In the genomic region with DNA sequence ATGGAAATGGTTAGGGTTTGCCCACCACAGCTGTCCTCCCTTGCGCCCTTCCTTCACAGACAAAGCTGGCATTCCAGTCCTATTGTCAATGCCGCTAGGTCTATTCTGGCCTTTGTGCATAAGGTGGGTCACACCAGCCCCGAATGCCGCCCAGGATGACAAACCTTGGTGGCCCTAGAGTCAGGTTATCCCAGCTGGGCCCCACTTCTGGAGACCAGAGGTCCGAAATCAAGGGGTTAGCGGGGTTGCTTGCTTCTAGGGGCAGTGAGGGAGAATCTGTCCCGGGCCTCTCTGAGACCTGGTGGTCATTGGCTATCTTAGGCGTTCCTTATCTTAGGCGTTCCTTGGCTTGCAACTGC, we compare ENCODE assay signal across 13 cellular contexts.
DNase-seq lines count a peak whose midpoint lies in the region; ATAC-seq, FAIRE-seq and TF ChIP-seq lines count a peak whose summit lies in the region.
"Had no signal": no experiment of that assay in that cellular context is flagged by ENCODE, and none has a peak within 500 bp of the region (broad histone marks: within the 10 kb centered on the region; RNA-seq: fewer than 3 reads in every experiment).

No MANE protein-coding gene starts in this region.

- H2AFZ ChIP-seq in HepG2 (ENCODE audit: low read length): peak overlapping the region; percentile 21

- BruUV-seq in HepG2 (replicated peaks; lab: Mats Ljungman, UMichigan): no TSS peak

- H3K36me3 Mint-ChIP-seq in nephron (ENCODE audit: low read depth): no peaks in the 10 kb centered on the region
- no peaks in the 10 kb centered on the region for H3K36me3 Mint-ChIP-seq in activated CD4-positive, alpha-beta T cell treated with anti-CD3 and anti-CD28 coated beads, Interleukin-2, amount 10 ng/mL, durations not matched to agents 7 days and 5 days (ENCODE audit: low read depth)
- H3K36me3 Mint-ChIP-seq: activated naive CD4-positive, alpha-beta T cell treated with anti-CD3 and anti-CD28 coated beads, Interleukin-2, amount 50 U/mL, for 24 hours had no signal

- TF ChIP-seq RAD21 in HepG2 (CRISPR knock-in tag; IDR thresholded peaks at IDR 0.05): no peak

- in situ Hi-C loops in HepG2 (cut with HindIII; ENCODE audit: extremely low pct_ligation_motif_present, low pct_unique_long_range_greater_than_20kb): no loop called here

- WGBS in HepG2 (ENCODE audit: low lambda C conversion rate): 51% methylated on average over 8 of the region's 9 CpGs
- WGBS in right lobe of liver (ENCODE audit: insufficient coverage, low coverage, low lambda C conversion rate, missing lambda C conversion rate): 67% methylated on average over 7 of the region's 9 CpGs

- DNase-seq in HepG2 (ENCODE audit: low spot score) (no peak), right lobe of liver (no peak), ascending aorta (ENCODE audit: low spot score in 2 of 2) (no peak), SW480 (ENCODE audit: low spot score) (no peak)
- no peak for DNase-seq in activated CD4-positive, alpha-beta T cell treated with anti-CD3 and anti-CD28 coated beads, Interleukin-2, amount 10 ng/mL, durations not matched to agents 7 days and 5 days
- no peak for DNase-seq in activated effector memory CD4-positive, alpha-beta T cell treated with Interleukin-2 at 50 U/mL for 16 hours
- DNase-seq: activated CD4-positive, CD25-positive, alpha-beta regulatory T cell treated with anti-CD3 and anti-CD28 coated beads, Interleukin-2, amount 50 U/mL, for 72 hours had no signal

- no peak for FAIRE-seq in HepG2 (lab: Jason Lieb, UNC)
- FAIRE-seq: G401.6, GM12892 had no signal

- no peak overlapping the region for H3K27ac Mint-ChIP-seq in nephron
- H3K27ac Mint-ChIP-seq in activated CD4-positive, alpha-beta T cell treated with anti-CD3 and anti-CD28 coated beads, Interleukin-2, amount 10 ng/mL, durations not matched to agents 7 days and 5 days: no peak overlapping the region
- H3K27ac Mint-ChIP-seq: activated naive CD4-positive, alpha-beta T cell treated with anti-CD3 and anti-CD28 coated beads, Interleukin-2, amount 50 U/mL, for 24 hours had no signal

- TF ChIP-seq CTCF in HepG2 (CRISPR knock-in tag; IDR thresholded peaks at IDR 0.05) (no peak), right lobe of liver (IDR thresholded peaks at IDR 0.05) (no peak), ascending aorta (IDR thresholded peaks at IDR 0.05) (no peak), nephron (IDR thresholded peaks at IDR 0.05; ENCODE audit: unreplicated experiment in 3 of 3) (no peak)

- H3K9me3 Mint-ChIP-seq in nephron: no peaks in the 10 kb centered on the region
- no peaks in the 10 kb centered on the region for H3K9me3 Mint-ChIP-seq in activated CD4-positive, alpha-beta T cell treated with anti-CD3 and anti-CD28 coated beads, Interleukin-2, amount 10 ng/mL, durations not matched to agents 7 days and 5 days
- H3K9me3 Mint-ChIP-seq: activated naive CD4-positive, alpha-beta T cell treated with anti-CD3 and anti-CD28 coated beads, Interleukin-2, amount 50 U/mL, for 24 hours had no signal

- ATAC-seq in HepG2 (no peak), right lobe of liver (no peak), HG03342 (IDR thresholded peaks at IDR 0.05; ENCODE audit: unreplicated experiment) (no peak)

- H3K4me1 Mint-ChIP-seq in nephron: peaks cover 18% of the 10 kb centered on the region
- peaks cover 29% of the 10 kb centered on the region for H3K4me1 Mint-ChIP-seq in activated CD4-positive, alpha-beta T cell treated with anti-CD3 and anti-CD28 coated beads, Interleukin-2, amount 10 ng/mL, durations not matched to agents 7 days and 5 days

- H3K9me3 ChIP-seq in HepG2 (ENCODE audit: low read length) (no peaks in the 10 kb centered on the region), right lobe of liver (no peaks in the 10 kb centered on the region), ascending aorta (no peaks in the 10 kb centered on the region)
- H3K9me3 ChIP-seq: lower lobe of right lung had no signal

- H3K4me3 Mint-ChIP-seq in nephron: peak overlapping the region; percentile 42 to 71 (median 65)
- no peak overlapping the region for H3K4me3 Mint-ChIP-seq in activated CD4-positive, alpha-beta T cell treated with anti-CD3 and anti-CD28 coated beads, Interleukin-2, amount 10 ng/mL, durations not matched to agents 7 days and 5 days

- H3K27ac ChIP-seq in HepG2 (ENCODE audit: extremely low read length, insufficient read depth, low read length): no peak overlapping the region
- H3K27ac ChIP-seq in right lobe of liver: no peak overlapping the region
- no peak overlapping the region for H3K27ac ChIP-seq in ascending aorta

- H3K4me2 ChIP-seq in HepG2 (ENCODE audit: low read depth, low read length): peak overlapping the region; percentile 90

- POLR2A ChIA-PET in HepG2 (lab: Yijun Ruan, JAX): interaction anchor here (0.6 to 2.7 kb wide), 33 partner anchors 9 to 611 kb away, joined by 3 to 117 read pairs (median 4); partner anchors contain the start of gene SOX9
- POLR2A ChIA-PET in activated CD4-positive, alpha-beta T cell treated with anti-CD3 and anti-CD28 coated beads, Interleukin-2, amount 10 ng/mL, durations not matched to agents 7 days and 5 days (lab: Charles Lee): interaction anchor here (0.5 kb wide), 1 partner anchor 106 kb away, joined by 4 read pairs; no protein-coding TSS in a partner anchor

- H3K4me1 ChIP-seq in HepG2 (ENCODE audit: insufficient read depth, low read length) (peaks cover 34% of the 10 kb centered on the region), right lobe of liver (peaks cover 0 to 12% (median 6%) of the 10 kb centered on the region in 4 donors), ascending aorta (peaks cover 0 to 2% of the 10 kb centered on the region in 2 donors)

- TF ChIP-seq POLR2A in HepG2 (IDR thresholded peaks at IDR 0.05; ENCODE audit: insufficient read depth in 1 of 2, low read depth in 2 of 2, low read length in 2 of 2): no peak
- TF ChIP-seq POLR2A in right lobe of liver (IDR thresholded peaks at IDR 0.05): no peak

- H3K4me3 ChIP-seq in HepG2 (replicated peaks in 1 of 3; ENCODE audit: insufficient read depth in 1 of 3, low read depth in 2 of 3, low read length in 3 of 3) (peak overlapping the region; percentile 5 to 99 (median 52)), right lobe of liver (no peak overlapping the region), ascending aorta (peak overlapping the region; percentile 60 to 69)

- peaks cover 46% of the 10 kb centered on the region for H3K79me2 ChIP-seq in HepG2 (ENCODE audit: insufficient read depth, low read length)

- intact Hi-C loops in HepG2 (cut with micrococcal nuclease; ENCODE audit: unreplicated experiment) (loop anchor here (1.0 to 5.0 kb wide), 5 partner anchors 13 to 609 kb away; no protein-coding TSS in a partner anchor), right lobe of liver (cut with DNase I) (no loop called here), ascending aorta (cut with DNase I) (no loop called here)

- H3K36me3 ChIP-seq in HepG2 (replicated peaks in 1 of 2; ENCODE audit: control insufficient read depth in 1 of 2, insufficient read depth in 2 of 2, low read length in 2 of 2) (no peaks in the 10 kb centered on the region), right lobe of liver (no peaks in the 10 kb centered on the region), ascending aorta (no peaks in the 10 kb centered on the region)
- H3K36me3 ChIP-seq: lower lobe of right lung had no signal

- H4K20me1 ChIP-seq in HepG2 (ENCODE audit: insufficient read depth, low read length): peaks cover 10% of the 10 kb centered on the region; the same call in 1 of the 2 replicates

- H3K27me3 Mint-ChIP-seq in nephron (ENCODE audit: low read depth): peaks cover 71% of the 10 kb centered on the region
- H3K27me3 Mint-ChIP-seq in activated CD4-positive, alpha-beta T cell treated with anti-CD3 and anti-CD28 coated beads, Interleukin-2, amount 10 ng/mL, durations not matched to agents 7 days and 5 days: peaks cover 68% of the 10 kb centered on the region

- TF ChIP-seq EP300 in HepG2 (IDR thresholded peaks at IDR 0.05; ENCODE audit: low read depth in 2 of 2, low read length in 2 of 2): no peak
- no peak for TF ChIP-seq EP300 in HepG2 (CRISPR knock-in tag; IDR thresholded peaks at IDR 0.05; ENCODE audit: borderline replicate concordance)

- peak overlapping the region; percentile 28 for H3K9ac ChIP-seq in HepG2 (ENCODE audit: insufficient read depth, low read depth, low read length)

- no peaks in the 10 kb centered on the region; a peak in 1 of 5 replicates for H3K27me3 ChIP-seq in HepG2 (ENCODE audit: control insufficient read depth in 1 of 2, insufficient read depth in 2 of 2, low read length in 2 of 2)
- peaks cover 0 to 17% of the 10 kb centered on the region in 2 donors for H3K27me3 ChIP-seq in right lobe of liver
- H3K27me3 ChIP-seq in ascending aorta: no peaks in the 10 kb centered on the region

- CTCF ChIA-PET in HepG2 (lab: Yijun Ruan, JAX; ENCODE audit: low intra/inter-chr PET ratio, low total read pairs): no interaction called here
- CTCF ChIA-PET in activated CD4-positive, alpha-beta T cell treated with anti-CD3 and anti-CD28 coated beads, Interleukin-2, amount 10 ng/mL, durations not matched to agents 7 days and 5 days (lab: Charles Lee): interaction anchor here (1.1 kb wide), 1 partner anchor 135 kb away, joined by 3 read pairs; no protein-coding TSS in a partner anchor

TF ChIP-seq in HepG2, 621 proteins besides CTCF, POLR2A, EP300 and RAD21 (continues in another document):
- TF ChIP-seq ZSCAN21 (CRISPR knock-in tag; IDR thresholded peaks at IDR 0.05; ENCODE audit: borderline replicate concordance) (0 out of 2 replicates have a peak, but pooled peaks have one; percentile 36), TGIF2 (CRISPR knock-in tag; IDR thresholded peaks at IDR 0.05) (0 out of 2 replicates have a peak, but pooled peaks have one; percentile 34), EEA1 (CRISPR knock-in tag; IDR thresholded peaks at IDR 0.05; ENCODE audit: borderline replicate concordance) (0 out of 2 replicates have a peak, but pooled peaks have one; percentile 10), ISL2 (CRISPR knock-in tag; IDR thresholded peaks at IDR 0.05) (no peak), MIER2 (CRISPR knock-in tag; IDR thresholded peaks at IDR 0.05) (no peak), ZNF512 (CRISPR knock-in tag; IDR thresholded peaks at IDR 0.05) (no peak), ZNF746 (CRISPR knock-in tag; IDR thresholded peaks at IDR 0.05) (peak; percentile 38; the same call in 1 of the 2 replicates), ZFP90 (CRISPR knock-in tag; IDR thresholded peaks at IDR 0.05; ENCODE audit: borderline replicate concordance) (0 out of 2 replicates have a peak, but pooled peaks have one; percentile 8)

Comparison
In these comparisons a context has a peak if more than half of its experiments do, and no peak if none do; other contexts are left out.
1. H3K4me3 ChIP-seq: peak in HepG2 (3 of 3) and ascending aorta (2 of 2); none in right lobe of liver (0 of 3).